Comparison of ENCODE assay signal across 1 cellular context in the genomic region with DNA sequence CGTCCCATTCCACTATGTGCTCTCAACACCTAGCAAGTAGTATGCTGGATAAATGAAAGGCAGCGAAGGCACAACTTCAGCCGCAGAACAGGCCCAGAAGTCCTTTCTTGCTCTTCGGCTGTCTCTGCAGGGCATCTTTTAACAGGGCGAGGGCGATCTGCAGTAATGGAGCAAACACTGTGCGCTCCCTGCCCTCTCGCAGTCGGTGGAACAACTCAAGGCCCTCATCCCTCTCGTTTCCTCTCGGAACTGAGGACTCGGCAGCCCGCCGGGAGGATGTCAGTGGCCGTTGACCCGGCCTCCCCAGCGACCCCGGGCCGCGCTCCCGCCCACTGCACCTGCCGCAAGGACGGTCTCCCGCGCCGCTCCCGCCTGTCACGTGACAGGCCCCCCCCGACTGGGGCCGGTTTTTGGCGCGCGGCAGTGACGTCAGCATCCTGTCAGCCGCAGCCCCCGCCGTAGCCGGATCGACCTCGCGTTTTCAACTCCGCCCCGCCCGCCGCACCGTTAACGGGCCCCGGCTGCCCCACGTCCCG.
TF ChIP-seq lines count a peak whose summit lies in the region.

No MANE protein-coding gene starts in this region.

TF ChIP-seq in HepG2, 621 proteins besides CTCF, POLR2A, EP300 and RAD21 (continued from another document):
- TF ChIP-seq ZNF142 (CRISPR knock-in tag; IDR thresholded peaks at IDR 0.05), result no peak; the same call in 1 of the 2 replicates
- TF ChIP-seq ZNF121 (CRISPR knock-in tag; IDR thresholded peaks at IDR 0.05), result no peak; the same call in 1 of the 2 replicates
- TF ChIP-seq HNF1B (CRISPR knock-in tag; IDR thresholded peaks at IDR 0.05), result peak; percentile 83
- TF ChIP-seq, protein P1, sequence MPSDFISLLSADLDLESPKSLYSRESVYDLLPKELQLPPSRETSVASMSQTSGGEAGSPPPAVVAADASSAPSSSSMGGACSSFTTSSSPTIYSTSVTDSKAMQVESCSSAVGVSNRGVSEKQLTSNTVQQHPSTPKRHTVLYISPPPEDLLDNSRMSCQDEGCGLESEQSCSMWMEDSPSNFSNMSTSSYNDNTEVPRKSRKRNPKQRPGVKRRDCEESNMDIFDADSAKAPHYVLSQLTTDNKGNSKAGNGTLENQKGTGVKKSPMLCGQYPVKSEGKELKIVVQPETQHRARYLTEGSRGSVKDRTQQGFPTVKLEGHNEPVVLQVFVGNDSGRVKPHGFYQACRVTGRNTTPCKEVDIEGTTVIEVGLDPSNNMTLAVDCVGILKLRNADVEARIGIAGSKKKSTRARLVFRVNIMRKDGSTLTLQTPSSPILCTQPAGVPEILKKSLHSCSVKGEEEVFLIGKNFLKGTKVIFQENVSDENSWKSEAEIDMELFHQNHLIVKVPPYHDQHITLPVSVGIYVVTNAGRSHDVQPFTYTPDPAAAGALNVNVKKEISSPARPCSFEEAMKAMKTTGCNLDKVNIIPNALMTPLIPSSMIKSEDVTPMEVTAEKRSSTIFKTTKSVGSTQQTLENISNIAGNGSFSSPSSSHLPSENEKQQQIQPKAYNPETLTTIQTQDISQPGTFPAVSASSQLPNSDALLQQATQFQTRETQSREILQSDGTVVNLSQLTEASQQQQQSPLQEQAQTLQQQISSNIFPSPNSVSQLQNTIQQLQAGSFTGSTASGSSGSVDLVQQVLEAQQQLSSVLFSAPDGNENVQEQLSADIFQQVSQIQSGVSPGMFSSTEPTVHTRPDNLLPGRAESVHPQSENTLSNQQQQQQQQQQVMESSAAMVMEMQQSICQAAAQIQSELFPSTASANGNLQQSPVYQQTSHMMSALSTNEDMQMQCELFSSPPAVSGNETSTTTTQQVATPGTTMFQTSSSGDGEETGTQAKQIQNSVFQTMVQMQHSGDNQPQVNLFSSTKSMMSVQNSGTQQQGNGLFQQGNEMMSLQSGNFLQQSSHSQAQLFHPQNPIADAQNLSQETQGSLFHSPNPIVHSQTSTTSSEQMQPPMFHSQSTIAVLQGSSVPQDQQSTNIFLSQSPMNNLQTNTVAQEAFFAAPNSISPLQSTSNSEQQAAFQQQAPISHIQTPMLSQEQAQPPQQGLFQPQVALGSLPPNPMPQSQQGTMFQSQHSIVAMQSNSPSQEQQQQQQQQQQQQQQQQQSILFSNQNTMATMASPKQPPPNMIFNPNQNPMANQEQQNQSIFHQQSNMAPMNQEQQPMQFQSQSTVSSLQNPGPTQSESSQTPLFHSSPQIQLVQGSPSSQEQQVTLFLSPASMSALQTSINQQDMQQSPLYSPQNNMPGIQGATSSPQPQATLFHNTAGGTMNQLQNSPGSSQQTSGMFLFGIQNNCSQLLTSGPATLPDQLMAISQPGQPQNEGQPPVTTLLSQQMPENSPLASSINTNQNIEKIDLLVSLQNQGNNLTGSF (CRISPR knock-in tag; IDR thresholded peaks at IDR 0.05), result no peak
- TF ChIP-seq ZGPAT (CRISPR knock-in tag; IDR thresholded peaks at IDR 0.05), result peak; percentile 85; the same call in 1 of the 2 replicates
- no peak for TF ChIP-seq ZNF496 (CRISPR knock-in tag; IDR thresholded peaks at IDR 0.05; ENCODE audit: insufficient replicate concordance)
- TF ChIP-seq FOXP1 (IDR thresholded peaks at IDR 0.05), result no peak
- TF ChIP-seq FOXP1 (CRISPR knock-in tag; IDR thresholded peaks at IDR 0.05), result no peak
- TF ChIP-seq, protein P2, sequence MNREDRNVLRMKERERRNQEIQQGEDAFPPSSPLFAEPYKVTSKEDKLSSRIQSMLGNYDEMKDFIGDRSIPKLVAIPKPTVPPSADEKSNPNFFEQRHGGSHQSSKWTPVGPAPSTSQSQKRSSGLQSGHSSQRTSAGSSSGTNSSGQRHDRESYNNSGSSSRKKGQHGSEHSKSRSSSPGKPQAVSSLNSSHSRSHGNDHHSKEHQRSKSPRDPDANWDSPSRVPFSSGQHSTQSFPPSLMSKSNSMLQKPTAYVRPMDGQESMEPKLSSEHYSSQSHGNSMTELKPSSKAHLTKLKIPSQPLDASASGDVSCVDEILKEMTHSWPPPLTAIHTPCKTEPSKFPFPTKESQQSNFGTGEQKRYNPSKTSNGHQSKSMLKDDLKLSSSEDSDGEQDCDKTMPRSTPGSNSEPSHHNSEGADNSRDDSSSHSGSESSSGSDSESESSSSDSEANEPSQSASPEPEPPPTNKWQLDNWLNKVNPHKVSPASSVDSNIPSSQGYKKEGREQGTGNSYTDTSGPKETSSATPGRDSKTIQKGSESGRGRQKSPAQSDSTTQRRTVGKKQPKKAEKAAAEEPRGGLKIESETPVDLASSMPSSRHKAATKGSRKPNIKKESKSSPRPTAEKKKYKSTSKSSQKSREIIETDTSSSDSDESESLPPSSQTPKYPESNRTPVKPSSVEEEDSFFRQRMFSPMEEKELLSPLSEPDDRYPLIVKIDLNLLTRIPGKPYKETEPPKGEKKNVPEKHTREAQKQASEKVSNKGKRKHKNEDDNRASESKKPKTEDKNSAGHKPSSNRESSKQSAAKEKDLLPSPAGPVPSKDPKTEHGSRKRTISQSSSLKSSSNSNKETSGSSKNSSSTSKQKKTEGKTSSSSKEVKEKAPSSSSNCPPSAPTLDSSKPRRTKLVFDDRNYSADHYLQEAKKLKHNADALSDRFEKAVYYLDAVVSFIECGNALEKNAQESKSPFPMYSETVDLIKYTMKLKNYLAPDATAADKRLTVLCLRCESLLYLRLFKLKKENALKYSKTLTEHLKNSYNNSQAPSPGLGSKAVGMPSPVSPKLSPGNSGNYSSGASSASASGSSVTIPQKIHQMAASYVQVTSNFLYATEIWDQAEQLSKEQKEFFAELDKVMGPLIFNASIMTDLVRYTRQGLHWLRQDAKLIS (CRISPR knock-in tag; IDR thresholded peaks at IDR 0.05), result no peak
- 0 out of 2 replicates have a peak, but pooled peaks have one; percentile 42 for TF ChIP-seq ZNF737 (CRISPR knock-in tag; IDR thresholded peaks at IDR 0.05; ENCODE audit: borderline replicate concordance)
- no peak for TF ChIP-seq SP140L (CRISPR knock-in tag; IDR thresholded peaks at IDR 0.05; ENCODE audit: borderline replicate concordance)
- peak; percentile 75 for TF ChIP-seq ZBTB14 (CRISPR knock-in tag; IDR thresholded peaks at IDR 0.05)
- 0 out of 2 replicates have a peak, but pooled peaks have one; percentile 55 for TF ChIP-seq NRL (CRISPR knock-in tag; IDR thresholded peaks at IDR 0.05; ENCODE audit: borderline replicate concordance)
- TF ChIP-seq ERF (CRISPR knock-in tag; IDR thresholded peaks at IDR 0.05), result peak; percentile 89; the same call in 1 of the 2 replicates
- peak; percentile 86 for TF ChIP-seq DMAP1 (CRISPR knock-in tag; IDR thresholded peaks at IDR 0.05)
- TF ChIP-seq MAF1 (CRISPR knock-in tag; IDR thresholded peaks at IDR 0.05; ENCODE audit: borderline replicate concordance), result no peak
- peak; percentile 73; the same call in 1 of the 2 replicates for TF ChIP-seq KLF13 (CRISPR knock-in tag; IDR thresholded peaks at IDR 0.05)
- TF ChIP-seq ZNF792 (CRISPR knock-in tag; IDR thresholded peaks at IDR 0.05), result no peak
- peak; percentile 89 for TF ChIP-seq HIVEP1 (CRISPR knock-in tag; IDR thresholded peaks at IDR 0.05)
- TF ChIP-seq CREB1 (IDR thresholded peaks at IDR 0.05), result peak; percentile 99
- peak; percentile 95 for TF ChIP-seq CREB1 (CRISPR knock-in tag; IDR thresholded peaks at IDR 0.05)
- TF ChIP-seq ZNF709 (CRISPR knock-in tag; IDR thresholded peaks at IDR 0.05), result 0 out of 2 replicates have a peak, but pooled peaks have one; percentile 31
- peak; percentile 76; the same call in 1 of the 2 replicates for TF ChIP-seq MEF2D (CRISPR knock-in tag; IDR thresholded peaks at IDR 0.05)
- no peak for TF ChIP-seq RNF2 (conservative IDR thresholded peaks at IDR 0.05; ENCODE audit: low read depth)
- peak; percentile 81; the same call in 1 of the 2 replicates for TF ChIP-seq ZNF678 (CRISPR knock-in tag; IDR thresholded peaks at IDR 0.05)
- TF ChIP-seq MEIS1 (CRISPR knock-in tag; IDR thresholded peaks at IDR 0.05; ENCODE audit: borderline replicate concordance), result peak; percentile 93; the same call in 1 of the 2 replicates
